In genomic region chr3:134373278-134373941, GRCh38 we compare ENCODE assay signal across 8 cellular contexts. TPM values are rescaled to one million over a fixed set of nuclear protein-coding genes. Genes with fewer than 3 reads are reported as not detected.
DNase-seq lines count a peak whose midpoint lies in the region; ATAC-seq and TF ChIP-seq lines count a peak whose summit lies in the region.

No MANE protein-coding gene starts in this region.

- POLR2A ChIA-PET in IMR-90 (lab: Charles Lee; ENCODE audit: unreplicated experiment) = interaction anchor here (0.6 to 1.8 kb wide), 10 partner anchors 9 to 105 kb away, joined by 3 to 12 read pairs (median 4); no protein-coding TSS in a partner anchor

- peak overlapping the region; percentile 95 for H2AK5ac ChIP-seq in IMR-90 (ENCODE audit: low read depth, low read length)

- dilution Hi-C loops in IMR-90 (cut with HindIII; ENCODE audit: low sequenced_read_pairs, unreplicated experiment) = no loop called here

- peak overlapping the region; percentile 65 to 99 (median 95) for H3K4me2 ChIP-seq in BLaER1 treated with 17β-estradiol and CSF1 and Interleukin-3, amounts not matched to agents 10 nM and 100 nM
- peak overlapping the region; percentile 93 for H3K4me2 ChIP-seq in IMR-90 (ENCODE audit: low read depth, low read length)

- H2AFZ ChIP-seq in IMR-90 (replicated peaks; ENCODE audit: low read length, poor library complexity) = peak overlapping the region; percentile 37

- peak; percentile 22 for ATAC-seq in IMR-90 (ENCODE audit: low read depth)
- peak; percentile 77 for ATAC-seq in Right ventricle myocardium superior (ENCODE audit: poor library complexity)
- ATAC-seq in omental fat pad (ENCODE audit: low FRiP score) = peak; percentile 28
- no peak for ATAC-seq in GM21528 (IDR thresholded peaks at IDR 0.05; ENCODE audit: low FRiP score, unreplicated experiment)
- no peak for ATAC-seq in GM18867 (IDR thresholded peaks at IDR 0.05; ENCODE audit: unreplicated experiment)

- H3K9ac ChIP-seq in BLaER1 treated with 17β-estradiol and CSF1 and Interleukin-3, amounts not matched to agents 10 nM and 100 nM = no peak overlapping the region; a peak in 1 of 22 replicates
- peak overlapping the region; percentile 93 for H3K9ac ChIP-seq in IMR-90 (ENCODE audit: low read depth, low read length)

- TF ChIP-seq POLR2A in IMR-90 (IDR thresholded peaks at IDR 0.05; ENCODE audit: low read depth, low read length) (peak; percentile 53), adrenal gland (IDR thresholded peaks at IDR 0.05) (peak; percentile 18 to 70)

- peak overlapping the region; percentile 88 for H4K5ac ChIP-seq in IMR-90 (ENCODE audit: low read depth, low read length)

- TF ChIP-seq RAD21 in IMR-90 (IDR thresholded peaks at IDR 0.05; ENCODE audit: low read length) = no peak

- H2AK9ac ChIP-seq in IMR-90 (replicated peaks; ENCODE audit: low read depth, low read length, poor library complexity) = peak overlapping the region; percentile 75

- H2BK20ac ChIP-seq in IMR-90 (ENCODE audit: low read depth, low read length) = no peak overlapping the region

- in situ Hi-C loops in IMR-90 (cut with MboI; ENCODE audit: low sequenced_read_pairs) = no loop called here

- H2BK120ac ChIP-seq in IMR-90 (ENCODE audit: low read depth, low read length) = peak overlapping the region; percentile 86

- H2BK5ac ChIP-seq in IMR-90 (ENCODE audit: low read depth, low read length, poor library complexity, severe bottlenecking) = peak overlapping the region; percentile 98

- H3K4me3 ChIP-seq in BLaER1 treated with 17β-estradiol and CSF1 and Interleukin-3, amounts not matched to agents 10 nM and 100 nM = peak overlapping the region in 7 of 10 experiments; percentile 52 to 70 (median 59); a peak in 7 of 20 replicates
- H3K4me3 ChIP-seq in IMR-90 (ENCODE audit: insufficient read depth, low read depth, low read length) (peak overlapping the region; percentile 76), adrenal gland (peak overlapping the region; percentile 29 to 85 (median 66))

- TF ChIP-seq CTCF in IMR-90 (conservative IDR thresholded peaks at IDR 0.05; ENCODE audit: low read depth, low read length) (no peak), adrenal gland (IDR thresholded peaks at IDR 0.05) (peak in 1 of 6 experiments; percentile 3), omental fat pad (IDR thresholded peaks at IDR 0.05) (no peak)

- H3K79me1 ChIP-seq in IMR-90 (ENCODE audit: low read depth in 1 of 2, low read length in 2 of 2) = peaks cover 6 to 38% of the 10 kb centered on the region in 2 experiments; a peak in 3 of 4 replicates

- intact Hi-C loops in IMR-90 (cut with micrococcal nuclease) (loop anchor here (5.0 kb wide), 1 partner anchor 74 kb away; no protein-coding TSS in a partner anchor), adrenal gland (cut with DNase I) (loop anchor here (5.0 to 10.0 kb wide), 4 partner anchors 61 to 169 kb away; no protein-coding TSS in a partner anchor), Right ventricle myocardium superior (cut with DNase I) (loop anchor here (5.0 kb wide), 1 partner anchor 99 kb away; no protein-coding TSS in a partner anchor)

- H3K14ac ChIP-seq in IMR-90 (replicated peaks; ENCODE audit: low read depth, low read length) = peak overlapping the region; percentile 99

- H3K56ac ChIP-seq in IMR-90 (ENCODE audit: extremely low read depth, insufficient read depth, low read length) = peak overlapping the region; percentile 99

- H4K20me1 ChIP-seq in BLaER1 treated with 17β-estradiol and CSF1 and Interleukin-3, amounts not matched to agents 10 nM and 100 nM = peaks cover 0 to 26% (median 8%) of the 10 kb centered on the region in 11 experiments; a peak in 12 of 22 replicates
- H4K20me1 ChIP-seq in IMR-90 (ENCODE audit: insufficient read depth, low read length) = peaks cover 54% of the 10 kb centered on the region

- H3K9me1 ChIP-seq in IMR-90 (ENCODE audit: insufficient read depth, low read length) = peaks cover 9% of the 10 kb centered on the region

- CTCF ChIA-PET in IMR-90 (lab: Yijun Ruan, JAX) = no interaction called here

- no TSS peak for BruUV-seq in IMR-90 (replicated peaks; lab: Mats Ljungman, UMichigan)

- H3K4me1 ChIP-seq in BLaER1 treated with 17β-estradiol and CSF1 and Interleukin-3, amounts not matched to agents 10 nM and 100 nM = peaks cover 16 to 64% (median 38%) of the 10 kb centered on the region in 10 experiments; a peak in 19 of 20 replicates
- H3K4me1 ChIP-seq in IMR-90 (ENCODE audit: control insufficient read depth, insufficient read depth, low read length) (peaks cover 36% of the 10 kb centered on the region), adrenal gland (replicated peaks in 1 of 2) (peaks cover 36 to 48% of the 10 kb centered on the region in 2 donors)

- no peak overlapping the region for H3K27ac ChIP-seq in BLaER1 treated with 17β-estradiol and CSF1 and Interleukin-3, amounts not matched to agents 10 nM and 100 nM
- H3K27ac ChIP-seq in IMR-90 (ENCODE audit: insufficient read depth, low read length) (peak overlapping the region; percentile 99), adrenal gland (peak overlapping the region; percentile 44 to 98 (median 94))

- H3K4ac ChIP-seq in IMR-90 (ENCODE audit: low read depth, low read length) = peak overlapping the region; percentile 99

- peak overlapping the region; percentile 68; the same call in 1 of the 3 replicates for H2BK15ac ChIP-seq in IMR-90 (ENCODE audit: low read depth, low read length)

- peaks cover 28 to 78% (median 41%) of the 10 kb centered on the region in 11 experiments for H3K27me3 ChIP-seq in BLaER1 treated with 17β-estradiol and CSF1 and Interleukin-3, amounts not matched to agents 10 nM and 100 nM
- no peaks in the 10 kb centered on the region for H3K27me3 ChIP-seq in IMR-90 (ENCODE audit: control insufficient read depth, insufficient read depth, low read length)
- no peaks in the 10 kb centered on the region for H3K27me3 ChIP-seq in adrenal gland

- H3K36me3 ChIP-seq in BLaER1 treated with 17β-estradiol and CSF1 and Interleukin-3, amounts not matched to agents 10 nM and 100 nM = no peaks in the 10 kb centered on the region
- H3K36me3 ChIP-seq in IMR-90 (ENCODE audit: control insufficient read depth, insufficient read depth, low read length) = peaks cover 39% of the 10 kb centered on the region
- H3K36me3 ChIP-seq in adrenal gland (replicated peaks in 1 of 2) = peaks cover 0 to 28% of the 10 kb centered on the region in 2 donors

- peak overlapping the region; percentile 97 for H4K91ac ChIP-seq in IMR-90 (ENCODE audit: insufficient read depth, low read depth, low read length)

- peak overlapping the region; percentile 93 to 95 for H4K8ac ChIP-seq in IMR-90 (ENCODE audit: low read depth in 2 of 2, low read length in 2 of 2)

- H3K18ac ChIP-seq in IMR-90 (ENCODE audit: low read depth, low read length) = peak overlapping the region; percentile 85

- H3K23ac ChIP-seq in IMR-90 (ENCODE audit: low read depth, low read length) = peak overlapping the region; percentile 99

- H3K9me3 ChIP-seq in BLaER1 treated with 17β-estradiol and CSF1 and Interleukin-3, amounts not matched to agents 10 nM and 100 nM (replicated peaks in 1 of 11) = no peaks in the 10 kb centered on the region
- H3K9me3 ChIP-seq in IMR-90 (ENCODE audit: control insufficient read depth, insufficient read depth, low read length) = no peaks in the 10 kb centered on the region
- H3K9me3 ChIP-seq in adrenal gland (replicated peaks in 1 of 3) = no peaks in the 10 kb centered on the region

- peak; percentile 89 for DNase-seq in IMR-90
- peak; percentile 72 to 95 (median 91) for DNase-seq in adrenal gland
- DNase-seq in Right ventricle myocardium superior = peak; percentile 91
- peak; percentile 41 for DNase-seq in omental fat pad (ENCODE audit: low spot score)
- no peak for DNase-seq in GOT3 (lab: John Stamatoyannopoulos, UW)

- 0% methylated on average over 20 of the region's 42 CpGs; no CpG with 5 or more reads in 1 of the 2 experiments for WGBS in IMR-90 (ENCODE audit: extremely low coverage in 2 of 2, insufficient read length in 1 of 2), 2 experiments
- WGBS in adrenal gland, 4 donors = 0 to 9% (median 4%) methylated on average over 5 to 42 of the region's 42 CpGs

TF ChIP-seq in IMR-90, 13 proteins besides CTCF, POLR2A, EP300 and RAD21 (continues in another document):
- no peak for TF ChIP-seq RFX5 (IDR thresholded peaks at IDR 0.05; ENCODE audit: low read depth, low read length)
- no peak for TF ChIP-seq USF2 (IDR thresholded peaks at IDR 0.05; ENCODE audit: low read depth, low read length)
- no peak for TF ChIP-seq MAFK (IDR thresholded peaks at IDR 0.05; ENCODE audit: low read depth, low read length)
- no peak for TF ChIP-seq BHLHE40 (IDR thresholded peaks at IDR 0.05; ENCODE audit: low read depth, low read length)
- TF ChIP-seq CHD1 (IDR thresholded peaks at IDR 0.05; ENCODE audit: low read depth, low read length) = peak; percentile 2; the same call in 1 of the 2 replicates
- TF ChIP-seq SMC3 (IDR thresholded peaks at IDR 0.05; ENCODE audit: low read depth, low read length) = 0 out of 2 replicates have a peak, but pooled peaks have one; percentile 1
- TF ChIP-seq CEBPB (IDR thresholded peaks at IDR 0.05; ENCODE audit: low read depth, low read length) = no peak
- TF ChIP-seq, protein P1, sequence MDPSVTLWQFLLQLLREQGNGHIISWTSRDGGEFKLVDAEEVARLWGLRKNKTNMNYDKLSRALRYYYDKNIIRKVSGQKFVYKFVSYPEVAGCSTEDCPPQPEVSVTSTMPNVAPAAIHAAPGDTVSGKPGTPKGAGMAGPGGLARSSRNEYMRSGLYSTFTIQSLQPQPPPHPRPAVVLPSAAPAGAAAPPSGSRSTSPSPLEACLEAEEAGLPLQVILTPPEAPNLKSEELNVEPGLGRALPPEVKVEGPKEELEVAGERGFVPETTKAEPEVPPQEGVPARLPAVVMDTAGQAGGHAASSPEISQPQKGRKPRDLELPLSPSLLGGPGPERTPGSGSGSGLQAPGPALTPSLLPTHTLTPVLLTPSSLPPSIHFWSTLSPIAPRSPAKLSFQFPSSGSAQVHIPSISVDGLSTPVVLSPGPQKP (IDR thresholded peaks at IDR 0.05; ENCODE audit: borderline replicate concordance, low read depth, low read length) = no peak
- no peak for TF ChIP-seq RCOR1 (IDR thresholded peaks at IDR 0.05; ENCODE audit: insufficient replicate concordance, low read length)

RNA-seq across cellular contexts. Expression of gene AMOTL2, which starts 0.8 kb away (rescaled TPM):
- 162 and 172 TPM in 2 replicates for total RNA-seq in IMR-90 (2012; rRNA removed)
- 176 and 230 TPM in 2 replicates for polyA plus RNA-seq in IMR-90 (2012; rRNA removed)
- 168 and 220 TPM in 2 replicates for polyA plus RNA-seq in IMR-90 (2012; cell fraction: cytosol; rRNA removed)
- 530 and 567 TPM in 2 replicates for polyA plus RNA-seq in IMR-90 (2012; cell fraction: nucleus; rRNA removed; ENCODE audit: low replicate concordance)
- 10 to 100 TPM; 15.9 to 63.0 (median 35.8) TPM for total RNA-seq in adrenal gland
- polyA plus RNA-seq in adrenal gland = 10 to 100 TPM in 2 of 3 donors, 1 to 10 TPM in 1; 9.5 to 15.4 (median 10.5) TPM
- total RNA-seq in Right ventricle myocardium superior = 63.0 TPM
- 100 to 1,000 TPM in 3 of 4 donors, 10 to 100 TPM in 1; 99.0 to 201 (median 158) TPM for total RNA-seq in omental fat pad

Comparison
In these comparisons a context has a peak if more than half of its experiments do, and no peak if none do; other contexts are left out.
1. H3K27ac ChIP-seq: peak in IMR-90 (single experiment) and adrenal gland (5 of 5); none in BLaER1 treated with 17β-estradiol and CSF1 and Interleukin-3, amounts not matched to agents 10 nM and 100 nM (0 of 11).
2. ATAC-seq: peak in IMR-90 (single experiment), Right ventricle myocardium superior (single experiment) and omental fat pad (single experiment); none in GM21528 (single experiment) and GM18867 (single experiment).
3. Peak in every context shown above with its lines, with median percentiles within 50 percentile points of each other: H3K4me3 ChIP-seq.